ENCODE assay signal across 1 cellular context in the genomic region with DNA sequence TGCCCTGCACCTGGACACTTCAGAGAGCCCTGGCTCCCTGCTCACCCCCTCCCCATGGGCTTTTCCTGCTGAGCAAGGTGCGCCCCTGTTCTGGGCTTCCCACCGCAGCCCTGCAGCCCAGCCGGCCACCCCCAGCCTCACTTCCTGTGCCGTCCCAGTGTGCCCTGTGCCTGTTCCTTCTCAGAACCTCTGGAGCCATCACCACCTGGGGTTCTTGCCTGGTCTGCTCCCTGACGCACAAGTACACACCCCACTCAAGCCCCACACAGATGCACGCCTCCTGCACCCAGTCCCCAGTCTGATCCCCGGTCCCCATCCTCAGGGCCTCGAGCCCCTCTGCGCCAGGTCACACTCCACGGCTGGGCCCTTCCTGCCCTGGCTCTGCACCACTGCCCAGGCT.
TF ChIP-seq lines count a peak whose summit lies in the region.

No MANE protein-coding gene starts in this region.

TF ChIP-seq in GM23338, 12 proteins besides CTCF, POLR2A, EP300 and RAD21 (continued from another document):
- TF ChIP-seq, protein P1, sequence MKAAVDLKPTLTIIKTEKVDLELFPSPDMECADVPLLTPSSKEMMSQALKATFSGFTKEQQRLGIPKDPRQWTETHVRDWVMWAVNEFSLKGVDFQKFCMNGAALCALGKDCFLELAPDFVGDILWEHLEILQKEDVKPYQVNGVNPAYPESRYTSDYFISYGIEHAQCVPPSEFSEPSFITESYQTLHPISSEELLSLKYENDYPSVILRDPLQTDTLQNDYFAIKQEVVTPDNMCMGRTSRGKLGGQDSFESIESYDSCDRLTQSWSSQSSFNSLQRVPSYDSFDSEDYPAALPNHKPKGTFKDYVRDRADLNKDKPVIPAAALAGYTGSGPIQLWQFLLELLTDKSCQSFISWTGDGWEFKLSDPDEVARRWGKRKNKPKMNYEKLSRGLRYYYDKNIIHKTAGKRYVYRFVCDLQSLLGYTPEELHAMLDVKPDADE (IDR thresholded peaks at IDR 0.05), result no peak
- TF ChIP-seq EZH2phosphoT487 (IDR thresholded peaks at IDR 0.05; ENCODE audit: unreplicated experiment) (no peak), ZNF462 (CRISPR knock-in tag; IDR thresholded peaks at IDR 0.05) (no peak)
TF ChIP-seq in GM23338: peak in this region for 0.
